In genomic region chr16:24488045-24488444, GRCh38 we compare ENCODE assay signal across 32 cellular contexts.
"Had no signal": no experiment of that assay in that cellular context is flagged by ENCODE, and none has a peak within 500 bp of the region (broad histone marks: within the 10 kb centered on the region; RNA-seq: fewer than 3 reads in every experiment).

No MANE protein-coding gene starts in this region.

- H3K27me3 ChIP-seq: ascending aorta, body of pancreas, brain microvascular endothelial cell, cardiac muscle cell had no signal

- DNase-seq: activated effector memory CD4-positive, alpha-beta T cell treated with anti-CD3 and anti-CD28 coated beads, Interleukin-2, amount 50 U/mL, for 16 hours; activated effector memory CD4-positive, alpha-beta T cell treated with Interleukin-2 at 50 U/mL for 16 hours; activated gamma-delta T cell; activated gamma-delta T cell treated with Interleukin-2 at 50 U/mL for 16 hours; activated naive CD4-positive, alpha-beta T cell; activated naive CD4-positive, alpha-beta T cell treated with anti-CD3 and anti-CD28 coated beads for 36 hours; activated naive CD4-positive, alpha-beta T cell treated with anti-CD3 and anti-CD28 coated beads, Interleukin-2, amount 10 ng/mL, durations not matched to agents 7 days and 5 days; activated naive CD4-positive, alpha-beta T cell treated with anti-CD3 and anti-CD28 coated beads, Interleukin-2, amount 50 U/mL, for 16 hours; activated naive CD4-positive, alpha-beta T cell treated with Interleukin-2 at 50 U/mL for 16 hours; activated naive CD8-positive, alpha-beta T cell treated with anti-CD3 and anti-CD28 coated beads for 36 hours; activated naive CD8-positive, alpha-beta T cell treated with anti-CD3 and anti-CD28 coated beads, Interleukin-2, amount 10 ng/mL, durations not matched to agents 7 days and 5 days; activated naive CD8-positive, alpha-beta T cell treated with anti-CD3 and anti-CD28 coated beads, Interleukin-2, amount 50 U/mL, for 24 hours; activated T-cell treated with anti-CD3 and anti-CD28 coated beads, Interleukin-2, amount 50 U/mL, for 1 hour; activated T-cell treated with anti-CD3 and anti-CD28 coated beads, Interleukin-2, amount 50 U/mL, for 24 hours; activated T-cell treated with anti-CD3 and anti-CD28 coated beads, Interleukin-2, amount 50 U/mL, for 4 hours; activated T-cell treated with anti-CD3 and anti-CD28 coated beads, Interleukin-2, amount 50 U/mL, for 48 hours; activated T-cell treated with anti-CD3 and anti-CD28 coated beads, Interleukin-2, amount 50 U/mL, for 72 hours; adrenal gland; amniotic stem cell; amygdala; anterior cingulate cortex; aorta; body of pancreas; brain microvascular endothelial cell; caudate nucleus; central memory CD4-positive, alpha-beta T cell; cerebellar nuclear complex had no signal

- H3K9me3 ChIP-seq: adrenal gland had no signal

- ATAC-seq: activated naive CD4-positive, alpha-beta T cell treated with anti-CD3 and anti-CD28 coated beads, Interleukin-2, amount 50 U/mL, for 72 hours; activated naive CD8-positive, alpha-beta T cell treated with anti-CD3 and anti-CD28 coated beads, Interleukin-2, amount 50 U/mL, for 24 hours; activated T-cell treated with anti-CD3 and anti-CD28 coated beads, Interleukin-2, amount 50 U/mL, for 4 hours; activated T-cell treated with anti-CD3 and anti-CD28 coated beads, Interleukin-2, amount 50 U/mL, for 72 hours; activated T-helper 17 cell treated with anti-CD3 and anti-CD28 coated beads, Interleukin-2, amount 50 U/mL, for 72 hours; body of pancreas had no signal

- H3K4me3 ChIP-seq: adrenal gland, ascending aorta, body of pancreas, breast epithelium, cardiac muscle cell had no signal

- H3K36me3 ChIP-seq: adrenal gland, ascending aorta, brain microvascular endothelial cell, breast epithelium, cardiac muscle cell had no signal

- H3K27ac ChIP-seq: adrenal gland, ascending aorta, body of pancreas, brain microvascular endothelial cell, breast epithelium, cardiac muscle cell had no signal

- H3K4me1 ChIP-seq: adrenal gland, ascending aorta, body of pancreas, breast epithelium had no signal
